1 cellular context compared by ENCODE assay signal in genomic region chr2:168455692-168456525, GRCh38.
A peak's percentile ranks its signal among the peaks of the same experiment; 100 is the strongest.
TF ChIP-seq lines count a peak whose summit lies in the region.

CERS6 (plus strand) TSS chr2:168456272; CDS start chr2:168456449, 177 bp downstream.

TF ChIP-seq in HepG2, 621 proteins besides CTCF, POLR2A, EP300 and RAD21 (continued from another document and continues in another):
- TF ChIP-seq PBX2 (CRISPR knock-in tag; IDR thresholded peaks at IDR 0.05) (peak; percentile 88), KDM2A (CRISPR knock-in tag; IDR thresholded peaks at IDR 0.05; ENCODE audit: borderline replicate concordance, low read depth) (peak; percentile 94), ZNF709 (CRISPR knock-in tag; IDR thresholded peaks at IDR 0.05) (peak; percentile 98), U2AF2 (IDR thresholded peaks at IDR 0.05; ENCODE audit: low read depth, low read length) (no peak), TAF15 (IDR thresholded peaks at IDR 0.05; ENCODE audit: low read depth, low read length, poor library complexity, severe bottlenecking) (no peak), ZNF605 (CRISPR knock-in tag; IDR thresholded peaks at IDR 0.05) (peak; percentile 97), ZNF788 (CRISPR knock-in tag; IDR thresholded peaks at IDR 0.05; ENCODE audit: borderline replicate concordance) (peak; percentile 88), FOSL1 (CRISPR knock-in tag; IDR thresholded peaks at IDR 0.05; ENCODE audit: borderline replicate concordance) (peak; percentile 57; the same call in 1 of the 2 replicates), HMGXB3 (CRISPR knock-in tag; IDR thresholded peaks at IDR 0.05; ENCODE audit: borderline replicate concordance) (peak; percentile 58), SSRP1 (CRISPR knock-in tag; IDR thresholded peaks at IDR 0.05) (no peak), GTF2F1 (IDR thresholded peaks at IDR 0.05; ENCODE audit: low read length) (no peak), GATA4 (IDR thresholded peaks at IDR 0.05; ENCODE audit: borderline replicate concordance, low read depth) (peak; percentile 89), KDM6A (CRISPR knock-in tag; IDR thresholded peaks at IDR 0.05; ENCODE audit: low read depth) (0 out of 2 replicates have a peak, but pooled peaks have one; percentile 50), FOXJ3 (CRISPR knock-in tag; IDR thresholded peaks at IDR 0.05; ENCODE audit: borderline replicate concordance) (no peak), ZSCAN20 (CRISPR knock-in tag; IDR thresholded peaks at IDR 0.05; ENCODE audit: borderline replicate concordance) (0 out of 2 replicates have a peak, but pooled peaks have one; percentile 77), PCBP2 (optimal IDR thresholded peaks at IDR 0.05; ENCODE audit: low read depth, low read length, poor library complexity, severe bottlenecking) (peak; percentile 29), PAF1 (CRISPR knock-in tag; IDR thresholded peaks at IDR 0.05) (no peak), SMYD3 (CRISPR knock-in tag; IDR thresholded peaks at IDR 0.05) (peak; percentile 99), ZNF34 (CRISPR knock-in tag; IDR thresholded peaks at IDR 0.05; ENCODE audit: borderline replicate concordance) (peak; percentile 53; the same call in 1 of the 2 replicates), RBM22 (optimal IDR thresholded peaks at IDR 0.05; ENCODE audit: low read length) (no peak), RFX3 (CRISPR knock-in tag; IDR thresholded peaks at IDR 0.05) (no peak; the same call in 1 of the 2 replicates), RBFOX2 (IDR thresholded peaks at IDR 0.05; ENCODE audit: low read depth, low read length) (peak; percentile 89), ZNF850 (CRISPR knock-in tag; conservative IDR thresholded peaks at IDR 0.05) (no peak), ZFP36 (IDR thresholded peaks at IDR 0.05; ENCODE audit: borderline replicate concordance, low read depth, low read length, partially characterized antibody) (no peak), EEA1 (CRISPR knock-in tag; IDR thresholded peaks at IDR 0.05; ENCODE audit: borderline replicate concordance) (peak; percentile 97), ZBTB43 (CRISPR knock-in tag; conservative IDR thresholded peaks at IDR 0.05) (peak; percentile 96), BRF2 (CRISPR knock-in tag; IDR thresholded peaks at IDR 0.05) (peak; percentile 97), FOXO1 (CRISPR knock-in tag; IDR thresholded peaks at IDR 0.05) (peak; percentile 69), ZNF713 (CRISPR knock-in tag; IDR thresholded peaks at IDR 0.05) (no peak; the same call in 1 of the 2 replicates), CHD2 (IDR thresholded peaks at IDR 0.05; ENCODE audit: low read depth, low read length) (no peak; the same call in 1 of the 2 replicates), XBP1 (CRISPR knock-in tag; IDR thresholded peaks at IDR 0.05) (peak; percentile 87; the same call in 1 of the 2 replicates), FOXK2 (IDR thresholded peaks at IDR 0.05) (no peak), EED (CRISPR knock-in tag; IDR thresholded peaks at IDR 0.05) (peak; percentile 99), RNF219 (CRISPR knock-in tag; IDR thresholded peaks at IDR 0.05) (no peak; the same call in 1 of the 2 replicates), FOXC1 (CRISPR knock-in tag; IDR thresholded peaks at IDR 0.05; ENCODE audit: borderline replicate concordance) (peak; percentile 95), ZNF678 (CRISPR knock-in tag; IDR thresholded peaks at IDR 0.05) (peak; percentile 96), KMT2B (CRISPR knock-in tag; IDR thresholded peaks at IDR 0.05) (peak; percentile 93), KLF13 (CRISPR knock-in tag; IDR thresholded peaks at IDR 0.05) (peak; percentile 97), RXRA (CRISPR knock-in tag; IDR thresholded peaks at IDR 0.05) (peak; percentile 93), ZNF784 (CRISPR knock-in tag; IDR thresholded peaks at IDR 0.05; ENCODE audit: borderline replicate concordance) (no peak; the same call in 1 of the 2 replicates), ATAD3A (CRISPR knock-in tag; IDR thresholded peaks at IDR 0.05) (peak; percentile 70), ONECUT2 (CRISPR knock-in tag; IDR thresholded peaks at IDR 0.05) (peak; percentile 68; the same call in 1 of the 2 replicates), ZNF639 (CRISPR knock-in tag; conservative IDR thresholded peaks at IDR 0.05) (peak; percentile 92), ISL2 (CRISPR knock-in tag; IDR thresholded peaks at IDR 0.05) (peak; percentile 73), TP53 (CRISPR knock-in tag; conservative IDR thresholded peaks at IDR 0.05) (0 out of 2 replicates have a peak, but pooled peaks have one; percentile 69), REPIN1 (CRISPR knock-in tag; IDR thresholded peaks at IDR 0.05; ENCODE audit: borderline replicate concordance, low read depth) (peak; percentile 96), MEF2D (CRISPR knock-in tag; IDR thresholded peaks at IDR 0.05) (0 out of 2 replicates have a peak, but pooled peaks have one; percentile 56), GPN1 (CRISPR knock-in tag; IDR thresholded peaks at IDR 0.05; ENCODE audit: borderline replicate concordance) (peak; percentile 92; the same call in 1 of the 2 replicates), KLF6 (CRISPR knock-in tag; IDR thresholded peaks at IDR 0.05) (peak; percentile 99), IKZF4 (CRISPR knock-in tag; IDR thresholded peaks at IDR 0.05; ENCODE audit: borderline replicate concordance, low read depth, not compliant biosample characterization) (peak; percentile 96), ZKSCAN8 (CRISPR knock-in tag; IDR thresholded peaks at IDR 0.05; ENCODE audit: borderline replicate concordance) (peak; percentile 59), AKAP8 (CRISPR knock-in tag; IDR thresholded peaks at IDR 0.05) (peak; percentile 90; the same call in 1 of the 2 replicates), GFI1 (CRISPR knock-in tag; IDR thresholded peaks at IDR 0.05; ENCODE audit: borderline replicate concordance) (no peak), ZNF362 (CRISPR knock-in tag; IDR thresholded peaks at IDR 0.05; ENCODE audit: borderline replicate concordance) (peak; percentile 71; the same call in 1 of the 2 replicates), ZSCAN9 (CRISPR knock-in tag; IDR thresholded peaks at IDR 0.05; ENCODE audit: borderline replicate concordance) (peak; percentile 96; the same call in 1 of the 2 replicates), ZNF180 (CRISPR knock-in tag; IDR thresholded peaks at IDR 0.05; ENCODE audit: borderline replicate concordance, low read depth) (peak; percentile 93; the same call in 1 of the 2 replicates), ZNF558 (CRISPR knock-in tag; IDR thresholded peaks at IDR 0.05; ENCODE audit: borderline replicate concordance) (peak; percentile 99)
